Comparison of ENCODE assay signal across 14 cellular contexts in genomic region chr16:87789437-87790277, GRCh38. TPM values are rescaled to one million over a fixed set of nuclear protein-coding genes. Genes with fewer than 3 reads are reported as not detected.
DNase-seq lines count a peak whose midpoint lies in the region; ATAC-seq and TF ChIP-seq lines count a peak whose summit lies in the region.
"Had no signal": no experiment of that assay in that cellular context is flagged by ENCODE, and none has a peak within 500 bp of the region (broad histone marks: within the 10 kb centered on the region; RNA-seq: fewer than 3 reads in every experiment).

No MANE protein-coding gene starts in this region.

- H3K27me3 ChIP-seq in brain microvascular endothelial cell (replicated peaks): no peaks in the 10 kb centered on the region

- H3K4me3 ChIP-seq in brain microvascular endothelial cell (ENCODE audit: low read depth, low read length): no peak overlapping the region
- H3K4me3 ChIP-seq: BLaER1 treated with 17β-estradiol and CSF1 and Interleukin-3, amounts not matched to agents 10 nM and 100 nM had no signal

- peak; percentile 71 for ATAC-seq in left colon
- no peak for ATAC-seq in natural killer cell treated with Interleukin-12 subunit alpha and Interleukin-12 subunit beta and Interleukin-15 and Interleukin-18, amount 100 ng/mL, for 72 hours

- H3K9me3 Mint-ChIP-seq in natural killer cell treated with Interleukin-12 subunit alpha and Interleukin-12 subunit beta and Interleukin-15 and Interleukin-18, amount 100 ng/mL, for 72 hours: no peaks in the 10 kb centered on the region
- H3K9me3 Mint-ChIP-seq: activated naive CD4-positive, alpha-beta T cell treated with anti-CD3 and anti-CD28 coated beads, Interleukin-2, amount 50 U/mL, for 24 hours; H9 had no signal

- in situ Hi-C loops in brain microvascular endothelial cell (cut with HindIII; ENCODE audit: low pct_ligation_motif_present, low sequenced_read_pairs): no loop called here

- no peaks in the 10 kb centered on the region for H3K27me3 Mint-ChIP-seq in natural killer cell treated with Interleukin-12 subunit alpha and Interleukin-12 subunit beta and Interleukin-15 and Interleukin-18, amount 100 ng/mL, for 72 hours
- H3K27me3 Mint-ChIP-seq: activated naive CD4-positive, alpha-beta T cell treated with anti-CD3 and anti-CD28 coated beads, Interleukin-2, amount 50 U/mL, for 24 hours had no signal

- no peak overlapping the region for H3K27ac Mint-ChIP-seq in natural killer cell treated with Interleukin-12 subunit alpha and Interleukin-12 subunit beta and Interleukin-15 and Interleukin-18, amount 100 ng/mL, for 72 hours
- H3K27ac Mint-ChIP-seq: activated naive CD4-positive, alpha-beta T cell treated with anti-CD3 and anti-CD28 coated beads, Interleukin-2, amount 50 U/mL, for 24 hours; H9 had no signal

- DNase-seq in A172 (ENCODE audit: low spot score) (peak; percentile 63), HT1080 (ENCODE audit: low read depth) (peak; percentile 55), brain microvascular endothelial cell (peak; percentile 65), left colon (no peak), NCI-H2081 (lab: John Stamatoyannopoulos, UW) (no peak), HT-29 (ENCODE audit: low spot score) (no peak)
- DNase-seq in stimulated activated CD8-positive, alpha-beta memory T cell treated with anti-CD3 and anti-CD28 coated beads, Interleukin-4, amount 100 ng/mL, for 48 hours: no peak
- DNase-seq in natural killer cell treated with Interleukin-12 subunit alpha and Interleukin-12 subunit beta and Interleukin-15 and Interleukin-18, amount 100 ng/mL, for 72 hours (ENCODE audit: low spot score): no peak
- DNase-seq: activated CD4-positive, CD25-positive, alpha-beta regulatory T cell treated with anti-CD3 and anti-CD28 coated beads, Interleukin-2, amount 50 U/mL, for 72 hours; H9; NK-92 treated with Interleukin-12 subunit alpha and Interleukin-12 subunit beta, amount 100 ng/mL, for 24 hours had no signal

- intact Hi-C loops in left colon (cut with DNase I, micrococcal nuclease): no loop called here

- H3K36me3 ChIP-seq in brain microvascular endothelial cell (replicated peaks): no peaks in the 10 kb centered on the region
- H3K36me3 ChIP-seq: BLaER1 treated with 17β-estradiol and CSF1 and Interleukin-3, amounts not matched to agents 10 nM and 100 nM had no signal

- no peaks in the 10 kb centered on the region for H3K4me1 Mint-ChIP-seq in natural killer cell treated with Interleukin-12 subunit alpha and Interleukin-12 subunit beta and Interleukin-15 and Interleukin-18, amount 100 ng/mL, for 72 hours (ENCODE audit: low read depth in 2 of 2)
- H3K4me1 Mint-ChIP-seq: activated naive CD4-positive, alpha-beta T cell treated with anti-CD3 and anti-CD28 coated beads, Interleukin-2, amount 50 U/mL, for 24 hours; nephron had no signal

- no peak overlapping the region for H3K27ac ChIP-seq in brain microvascular endothelial cell

- no peaks in the 10 kb centered on the region for H3K36me3 Mint-ChIP-seq in natural killer cell treated with Interleukin-12 subunit alpha and Interleukin-12 subunit beta and Interleukin-15 and Interleukin-18, amount 100 ng/mL, for 72 hours
- H3K36me3 Mint-ChIP-seq: activated naive CD4-positive, alpha-beta T cell treated with anti-CD3 and anti-CD28 coated beads, Interleukin-2, amount 50 U/mL, for 24 hours had no signal

- TF ChIP-seq CTCF in brain microvascular endothelial cell (IDR thresholded peaks at IDR 0.05; ENCODE audit: low read depth, low read length, missing control alignments): no peak

- no peak overlapping the region for H3K4me3 Mint-ChIP-seq in natural killer cell treated with Interleukin-12 subunit alpha and Interleukin-12 subunit beta and Interleukin-15 and Interleukin-18, amount 100 ng/mL, for 72 hours
- H3K4me3 Mint-ChIP-seq: activated naive CD4-positive, alpha-beta T cell treated with anti-CD3 and anti-CD28 coated beads, Interleukin-2, amount 50 U/mL, for 24 hours; H9; nephron had no signal

RNA-seq across cellular contexts. Expression of gene KLHDC4, which starts 23.9 kb away (rescaled TPM):
- total RNA-seq in A172 (2014; rRNA removed; shearing (Covaris generic)): 18.4 and 33.8 TPM in 2 replicates
- total RNA-seq in HT1080 (2014; rRNA removed; shearing (Covaris generic)): 28.7 and 29.7 TPM in 2 replicates
- polyA plus RNA-seq in HT1080 (2015; cell fraction: cytosol; rRNA removed): 20.5 and 22.2 TPM in 2 replicates
- 91.3 and 93.4 TPM in 2 replicates for polyA plus RNA-seq in HT1080 (2015; cell fraction: nucleus; rRNA removed)
- 100 to 1,000 TPM in 1 of 2 donors, 10 to 100 TPM in 1; 28.7 to 118 TPM for total RNA-seq in left colon
- 100 to 1,000 TPM in 1 of 2 donors, 10 to 100 TPM in 1; 71.0 to 188 TPM for total RNA-seq in natural killer cell treated with Interleukin-12 subunit alpha and Interleukin-12 subunit beta and Interleukin-15 and Interleukin-18, amount 100 ng/mL, for 72 hours
- total RNA-seq in HT-29 (2014; rRNA removed; shearing (Covaris generic)): 64.8 and 73.6 TPM in 2 replicates

Comparison
In these comparisons a context has a peak if more than half of its experiments do, and no peak if none do; other contexts are left out.
1. DNase-seq: peak in A172 (single experiment), HT1080 (single experiment) and brain microvascular endothelial cell (single experiment); none in left colon (0 of 2), stimulated activated CD8-positive, alpha-beta memory T cell treated with anti-CD3 and anti-CD28 coated beads, Interleukin-4, amount 100 ng/mL, for 48 hours (single experiment), NCI-H2081 (0 of 2), natural killer cell treated with Interleukin-12 subunit alpha and Interleukin-12 subunit beta and Interleukin-15 and Interleukin-18, amount 100 ng/mL, for 72 hours (single experiment) and HT-29 (single experiment).